16 cellular contexts compared by ENCODE assay signal in the genomic region with DNA sequence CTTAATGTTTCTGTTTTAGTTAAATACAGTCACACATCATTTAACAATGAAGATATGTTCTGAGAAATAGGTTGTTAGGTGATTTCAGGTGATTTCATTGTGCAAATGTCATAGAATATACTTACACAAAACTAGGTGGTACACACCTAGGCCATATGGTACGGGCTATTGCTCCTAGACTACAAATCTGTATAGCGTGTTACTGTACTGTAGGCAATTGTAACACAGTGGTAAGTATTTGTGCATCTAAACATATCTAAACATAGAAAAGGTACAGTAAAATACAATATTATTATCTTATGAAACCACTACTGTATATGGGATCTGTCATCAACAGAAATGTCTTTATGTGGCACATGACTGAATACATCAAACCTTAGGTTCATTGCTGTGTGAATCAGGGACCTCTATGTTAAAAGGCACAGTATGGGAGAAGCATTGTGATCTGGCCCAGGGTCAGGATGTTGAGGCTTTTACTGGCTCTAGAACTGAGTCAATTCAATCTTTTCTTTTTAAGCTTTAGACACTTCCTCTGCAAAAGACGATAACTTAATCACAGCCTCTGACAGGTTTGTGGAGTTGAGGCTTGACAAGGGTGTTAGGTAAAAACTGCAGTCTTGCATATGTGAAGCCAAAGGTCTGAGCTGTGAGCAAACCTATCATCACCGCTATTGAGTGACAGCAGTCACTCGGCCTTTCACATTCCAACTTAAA. TPM values are rescaled to one million over a fixed set of nuclear protein-coding genes. Genes with fewer than 3 reads are reported as not detected.
DNase-seq lines count a peak whose midpoint lies in the region; ATAC-seq and TF ChIP-seq lines count a peak whose summit lies in the region.
"Had no signal": no experiment of that assay in that cellular context is flagged by ENCODE, and none has a peak within 500 bp of the region (broad histone marks: within the 10 kb centered on the region; RNA-seq: fewer than 3 reads in every experiment).

No MANE protein-coding gene starts in this region.

- H3K4me1 Mint-ChIP-seq in CD4-positive, alpha-beta memory T cell, result peaks cover 76 to 94% (median 84%) of the 10 kb centered on the region in 4 donors
- H3K4me1 Mint-ChIP-seq in T-cell (peaks cover 85 to 93% (median 88%) of the 10 kb centered on the region in 3 donors), type B pancreatic cell (ENCODE audit: unreplicated experiment) (no peaks in the 10 kb centered on the region)
- H3K4me1 Mint-ChIP-seq in effector memory CD8-positive, alpha-beta T cell (ENCODE audit: low read depth in 2 of 2), result peaks cover 53 to 74% of the 10 kb centered on the region in 2 donors

- peaks cover 79% of the 10 kb centered on the region for H3K4me1 ChIP-seq in CD4-positive, alpha-beta memory T cell (ENCODE audit: insufficient read depth, low read length)
- H3K4me1 ChIP-seq in adrenal gland (replicated peaks in 1 of 2), result peaks cover 0 to 7% of the 10 kb centered on the region in 2 donors
- H3K4me1 ChIP-seq: Caco-2 had no signal

- peak overlapping the region in 6 of 8 donors; percentile 12 to 71 (median 48) for H3K4me3 Mint-ChIP-seq in CD4-positive, alpha-beta memory T cell
- H3K4me3 Mint-ChIP-seq in T-cell (peak overlapping the region in 1 of 3 donors; percentile 43), type B pancreatic cell (no peak overlapping the region)
- H3K4me3 Mint-ChIP-seq in effector memory CD8-positive, alpha-beta T cell, result peak overlapping the region; percentile 8 to 46
- H3K4me3 Mint-ChIP-seq: endodermal cell had no signal

- no peak overlapping the region for H3K4me3 ChIP-seq in CD4-positive, alpha-beta memory T cell (ENCODE audit: low read length in 2 of 2)
- no peak overlapping the region for H3K4me3 ChIP-seq in adrenal gland
- H3K4me3 ChIP-seq: thoracic aorta had no signal

- peak overlapping the region; percentile 41 for H3K27ac ChIP-seq in CD4-positive, alpha-beta memory T cell (ENCODE audit: low read depth, low read length)
- no peak overlapping the region for H3K27ac ChIP-seq in adrenal gland
- H3K27ac ChIP-seq: brain microvascular endothelial cell, thoracic aorta had no signal

- no peaks in the 10 kb centered on the region for H3K27me3 ChIP-seq in CD4-positive, alpha-beta memory T cell (ENCODE audit: insufficient read depth, low read length)
- no peaks in the 10 kb centered on the region for H3K27me3 ChIP-seq in adrenal gland
- H3K27me3 ChIP-seq: brain microvascular endothelial cell had no signal

- intact Hi-C loops in CD4-positive, alpha-beta memory T cell (cut with micrococcal nuclease), result loop anchor here (1.0 kb wide), 1 partner anchor 23 kb away; no protein-coding TSS in a partner anchor
- intact Hi-C loops in adrenal gland (cut with DNase I), result loop anchor here in 1 of 2 donors (10.0 kb wide), 1 partner anchor 252 kb away; a partner anchor contains a TSS

- H3K36me3 ChIP-seq in CD4-positive, alpha-beta memory T cell (ENCODE audit: insufficient read depth, low read length), result no peaks in the 10 kb centered on the region
- H3K36me3 ChIP-seq in adrenal gland (replicated peaks in 1 of 2), result no peaks in the 10 kb centered on the region
- H3K36me3 ChIP-seq: brain microvascular endothelial cell, thoracic aorta had no signal

- no peak for DNase-seq in CD4-positive, alpha-beta memory T cell
- DNase-seq in T-cell (no peak), type B pancreatic cell (ENCODE audit: extremely low spot score, unreplicated experiment) (no peak), adrenal gland (no peak), RKO (ENCODE audit: low spot score) (no peak)
- peak in 1 of 3 experiments; percentile 16 for DNase-seq in effector memory CD8-positive, alpha-beta T cell
- DNase-seq: brain microvascular endothelial cell, Caco-2, endodermal cell, NCI-H226, PC-3, retina had no signal

- no peaks in the 10 kb centered on the region for H3K36me3 Mint-ChIP-seq in CD4-positive, alpha-beta memory T cell
- H3K36me3 Mint-ChIP-seq in T-cell, result no peaks in the 10 kb centered on the region
- H3K36me3 Mint-ChIP-seq in effector memory CD8-positive, alpha-beta T cell (ENCODE audit: insufficient read depth), result peaks cover 7% of the 10 kb centered on the region
- H3K36me3 Mint-ChIP-seq in type B pancreatic cell, result no peaks in the 10 kb centered on the region

- H3K9me3 ChIP-seq in CD4-positive, alpha-beta memory T cell (ENCODE audit: control insufficient read depth in 1 of 2, low read length in 2 of 2), result no peaks in the 10 kb centered on the region
- no peaks in the 10 kb centered on the region for H3K9me3 ChIP-seq in adrenal gland (replicated peaks in 1 of 3)
- H3K9me3 ChIP-seq: Caco-2, thoracic aorta had no signal

- CTCF ChIA-PET in CD4-positive, alpha-beta memory T cell (lab: Charles Lee; ENCODE audit: partially characterized antibody), result interaction anchor here (0.7 to 29.0 kb wide), 24 partner anchors 7 to 255 kb away, joined by 3 to 745 read pairs (median 5); a partner anchor contains a TSS
- CTCF ChIA-PET in T-cell (lab: Charles Lee), result interaction anchor here in 1 of 2 donors (0.8 to 2.5 kb wide), 9 partner anchors 8 to 253 kb away, joined by 3 to 15 read pairs (median 4); a partner anchor contains a TSS

- H3K9me3 Mint-ChIP-seq in CD4-positive, alpha-beta memory T cell, result no peaks in the 10 kb centered on the region
- H3K9me3 Mint-ChIP-seq in T-cell (no peaks in the 10 kb centered on the region), type B pancreatic cell (no peaks in the 10 kb centered on the region)
- no peaks in the 10 kb centered on the region for H3K9me3 Mint-ChIP-seq in effector memory CD8-positive, alpha-beta T cell
- H3K9me3 Mint-ChIP-seq: endodermal cell had no signal

- peak overlapping the region; percentile 54 to 93 (median 81) for H3K27ac Mint-ChIP-seq in CD4-positive, alpha-beta memory T cell
- H3K27ac Mint-ChIP-seq in T-cell, result peak overlapping the region; percentile 97 to 98
- peak overlapping the region; percentile 17 to 42 for H3K27ac Mint-ChIP-seq in effector memory CD8-positive, alpha-beta T cell
- no peak overlapping the region for H3K27ac Mint-ChIP-seq in type B pancreatic cell
- H3K27ac Mint-ChIP-seq: endodermal cell had no signal

- TF ChIP-seq CTCF in type B pancreatic cell (conservative IDR thresholded peaks at IDR 0.05) (no peak), adrenal gland (IDR thresholded peaks at IDR 0.05) (no peak)

- TF ChIP-seq POLR2A in adrenal gland (IDR thresholded peaks at IDR 0.05), result no peak

- 77 to 89% (median 83%) methylated on average over 5 of the region's 5 CpGs for WGBS in adrenal gland, 4 donors

- POLR2A ChIA-PET in CD4-positive, alpha-beta memory T cell (lab: Charles Lee; ENCODE audit: partially characterized antibody), result interaction anchor here (0.7 to 23.1 kb wide), 13 partner anchors 10 to 211 kb away, joined by 3 to 659 read pairs (median 15); a partner anchor contains a TSS
- POLR2A ChIA-PET in T-cell (lab: Charles Lee), result no interaction called here

- ATAC-seq in GM18519 (IDR thresholded peaks at IDR 0.05; ENCODE audit: low FRiP score, unreplicated experiment), result peak; percentile 36
- peak; percentile 54 to 62 (median 60) for ATAC-seq in T-cell (replicated peaks in 1 of 4)
- peak; percentile 38 for ATAC-seq in effector memory CD8-positive, alpha-beta T cell (replicated peaks)
- ATAC-seq in GM18498 (IDR thresholded peaks at IDR 0.05; ENCODE audit: unreplicated experiment), result no peak
- ATAC-seq: PC-3 had no signal

- H3K27me3 Mint-ChIP-seq in CD4-positive, alpha-beta memory T cell, result no peaks in the 10 kb centered on the region
- H3K27me3 Mint-ChIP-seq in T-cell, result peaks cover 0 to 1% of the 10 kb centered on the region in 2 donors
- H3K27me3 Mint-ChIP-seq in effector memory CD8-positive, alpha-beta T cell, result no peaks in the 10 kb centered on the region
- H3K27me3 Mint-ChIP-seq in type B pancreatic cell, result peaks cover 9% of the 10 kb centered on the region

RNA-seq across cellular contexts. Expression of a gene that starts 17.5 kb away (rescaled TPM):
- 100 to 1,000 TPM; 162 to 163 TPM for total RNA-seq in CD4-positive, alpha-beta memory T cell
- 100 to 1,000 TPM in 1 of 2 donors, 10 to 100 TPM in 1; 37.1 to 125 TPM for polyA plus RNA-seq in CD4-positive, alpha-beta memory T cell
- 100 to 1,000 TPM; 103 to 134 (median 123) TPM for total RNA-seq in T-cell
- 1.1 and 2.4 TPM in 2 replicates for total RNA-seq in type B pancreatic cell (ENCODE audit: low replicate concordance)
- total RNA-seq in adrenal gland, result 10 to 100 TPM in 5 of 8 donors, 1 to 10 TPM in 3; 8.0 to 17.6 (median 11.9) TPM
- polyA plus RNA-seq in adrenal gland, result 10 to 100 TPM in 2 of 3 donors, 1 to 10 TPM in 1; 8.5 to 15.4 (median 10.1) TPM
- total RNA-seq: myocyte, PC-3 had no signal

Comparison
In these comparisons a context has a peak if more than half of its experiments do, and no peak if none do; other contexts are left out.
1. RNA of a gene that starts 17.5 kb away (total RNA-seq): 162 to 163 TPM in CD4-positive, alpha-beta memory T cell and 103 to 134 TPM in T-cell; 8.0 to 17.6 TPM in adrenal gland and 1.1 to 2.4 TPM in type B pancreatic cell; every median in the first group is over 4 times any median in the second.